1 cellular context compared by ENCODE assay signal in the genomic region with DNA sequence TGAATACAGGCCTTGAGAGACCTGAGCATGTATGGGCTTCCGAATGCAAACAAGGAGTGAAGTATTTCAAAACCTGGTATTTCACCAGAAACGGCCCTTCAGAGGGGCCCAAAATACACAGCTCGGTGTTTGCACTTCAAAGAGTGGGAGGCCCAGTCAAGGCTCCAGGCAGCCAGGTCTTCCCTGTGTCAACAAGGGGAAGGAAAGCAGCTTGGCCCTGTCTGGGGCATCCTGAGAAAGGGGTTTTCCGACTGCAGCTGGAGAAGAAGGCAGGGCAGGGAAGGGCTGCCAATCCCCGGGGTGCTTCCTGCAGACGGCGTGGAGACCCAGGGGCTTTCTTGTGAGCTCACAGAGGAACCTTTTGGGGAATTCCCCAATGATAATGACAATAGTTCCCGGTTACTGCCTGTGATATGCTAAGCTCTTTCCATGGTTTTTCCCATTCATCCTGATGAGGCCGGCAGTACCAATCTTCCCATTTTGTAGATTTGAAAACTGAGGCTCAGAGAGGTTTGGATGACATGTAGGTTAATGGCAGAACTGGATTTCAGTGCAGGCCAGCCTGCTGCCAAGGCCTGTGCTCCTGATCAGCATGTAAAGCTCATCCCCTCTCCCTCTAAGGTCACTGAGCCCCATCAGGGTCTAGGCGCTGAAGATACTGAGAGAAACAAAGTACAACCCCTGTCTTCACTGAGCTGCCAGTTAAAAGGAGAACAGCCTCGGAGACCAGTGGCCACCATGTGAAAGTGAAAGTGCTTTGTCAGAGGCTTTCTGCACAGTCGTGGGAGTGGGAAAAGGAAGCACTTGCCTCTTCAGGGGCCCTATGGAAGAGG.
TF ChIP-seq lines count a peak whose summit lies in the region.

No MANE protein-coding gene starts in this region.

TF ChIP-seq in HepG2, 621 proteins besides CTCF, POLR2A, EP300 and RAD21 (continued from another document and continues in another):
- no peak for TF ChIP-seq RARG (CRISPR knock-in tag; IDR thresholded peaks at IDR 0.05; ENCODE audit: low read depth)
- no peak for TF ChIP-seq GLI4 (CRISPR knock-in tag; IDR thresholded peaks at IDR 0.05; ENCODE audit: borderline replicate concordance)
- TF ChIP-seq, protein P1, sequence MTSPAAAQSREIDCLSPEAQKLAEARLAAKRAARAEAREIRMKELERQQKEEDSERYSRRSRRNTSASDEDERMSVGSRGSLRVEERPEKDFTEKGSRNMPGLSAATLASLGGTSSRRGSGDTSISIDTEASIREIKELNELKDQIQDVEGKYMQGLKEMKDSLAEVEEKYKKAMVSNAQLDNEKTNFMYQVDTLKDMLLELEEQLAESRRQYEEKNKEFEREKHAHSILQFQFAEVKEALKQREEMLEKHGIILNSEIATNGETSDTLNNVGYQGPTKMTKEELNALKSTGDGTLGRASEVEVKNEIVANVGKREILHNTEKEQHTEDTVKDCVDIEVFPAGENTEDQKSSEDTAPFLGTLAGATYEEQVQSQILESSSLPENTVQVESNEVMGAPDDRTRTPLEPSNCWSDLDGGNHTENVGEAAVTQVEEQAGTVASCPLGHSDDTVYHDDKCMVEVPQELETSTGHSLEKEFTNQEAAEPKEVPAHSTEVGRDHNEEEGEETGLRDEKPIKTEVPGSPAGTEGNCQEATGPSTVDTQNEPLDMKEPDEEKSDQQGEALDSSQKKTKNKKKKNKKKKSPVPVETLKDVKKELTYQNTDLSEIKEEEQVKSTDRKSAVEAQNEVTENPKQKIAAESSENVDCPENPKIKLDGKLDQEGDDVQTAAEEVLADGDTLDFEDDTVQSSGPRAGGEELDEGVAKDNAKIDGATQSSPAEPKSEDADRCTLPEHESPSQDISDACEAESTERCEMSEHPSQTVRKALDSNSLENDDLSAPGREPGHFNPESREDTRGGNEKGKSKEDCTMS (CRISPR knock-in tag; conservative IDR thresholded peaks at IDR 0.05): no peak
- TF ChIP-seq, protein P2, sequence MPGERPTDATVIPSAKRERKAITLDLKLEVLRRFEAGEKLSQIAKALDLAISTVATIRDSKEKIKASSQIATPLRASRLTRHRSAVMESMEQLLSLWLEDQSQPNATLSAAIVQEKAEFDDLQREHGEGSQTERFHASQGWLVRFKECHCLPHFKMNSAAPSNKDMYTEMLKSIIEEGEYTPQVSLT (CRISPR knock-in tag; IDR thresholded peaks at IDR 0.05; ENCODE audit: borderline replicate concordance, low read depth): no peak
- peak; percentile 99 for TF ChIP-seq TARDBP (CRISPR knock-in tag; IDR thresholded peaks at IDR 0.05)
- no peak for TF ChIP-seq ZNF781 (CRISPR knock-in tag; IDR thresholded peaks at IDR 0.05; ENCODE audit: borderline replicate concordance, not compliant biosample characterization)
- TF ChIP-seq GATAD2A (CRISPR knock-in tag; IDR thresholded peaks at IDR 0.05): peak; percentile 96
- TF ChIP-seq SMAD1 (CRISPR knock-in tag; IDR thresholded peaks at IDR 0.05; ENCODE audit: borderline replicate concordance, low read depth): no peak
- TF ChIP-seq, protein P3, sequence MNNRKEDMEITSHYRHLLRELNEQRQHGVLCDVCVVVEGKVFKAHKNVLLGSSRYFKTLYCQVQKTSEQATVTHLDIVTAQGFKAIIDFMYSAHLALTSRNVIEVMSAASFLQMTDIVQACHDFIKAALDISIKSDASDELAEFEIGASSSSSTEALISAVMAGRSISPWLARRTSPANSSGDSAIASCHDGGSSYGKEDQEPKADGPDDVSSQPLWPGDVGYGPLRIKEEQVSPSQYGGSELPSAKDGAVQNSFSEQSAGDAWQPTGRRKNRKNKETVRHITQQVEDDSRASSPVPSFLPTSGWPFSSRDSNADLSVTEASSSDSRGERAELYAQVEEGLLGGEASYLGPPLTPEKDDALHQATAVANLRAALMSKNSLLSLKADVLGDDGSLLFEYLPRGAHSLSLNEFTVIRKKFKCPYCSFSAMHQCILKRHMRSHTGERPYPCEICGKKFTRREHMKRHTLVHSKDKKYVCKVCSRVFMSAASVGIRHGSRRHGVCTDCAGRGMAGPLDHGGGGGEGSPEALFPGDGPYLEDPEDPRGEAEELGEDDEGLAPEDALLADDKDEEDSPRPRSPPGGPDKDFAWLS (CRISPR knock-in tag; IDR thresholded peaks at IDR 0.05; ENCODE audit: borderline replicate concordance): no peak
- TF ChIP-seq ZFP36L2 (CRISPR knock-in tag; IDR thresholded peaks at IDR 0.05): no peak
- TF ChIP-seq ZSCAN31 (CRISPR knock-in tag; IDR thresholded peaks at IDR 0.05; ENCODE audit: low read depth): 0 out of 2 replicates have a peak, but pooled peaks have one; percentile 57
- TF ChIP-seq CBX2 (IDR thresholded peaks at IDR 0.05; ENCODE audit: low read depth, low read length): 0 out of 2 replicates have a peak, but pooled peaks have one; percentile 12
- peak; percentile 97; the same call in 1 of the 2 replicates for TF ChIP-seq CBX2 (CRISPR knock-in tag; IDR thresholded peaks at IDR 0.05; ENCODE audit: low read depth)
- TF ChIP-seq KLF16 (CRISPR knock-in tag; IDR thresholded peaks at IDR 0.05): peak in 1 of 2 experiments; percentile 97; a peak in 2 of 4 replicates
- TF ChIP-seq KDM5B (CRISPR knock-in tag; IDR thresholded peaks at IDR 0.05; ENCODE audit: borderline replicate concordance): peak; percentile 74; the same call in 1 of the 2 replicates
- TF ChIP-seq, protein P4, sequence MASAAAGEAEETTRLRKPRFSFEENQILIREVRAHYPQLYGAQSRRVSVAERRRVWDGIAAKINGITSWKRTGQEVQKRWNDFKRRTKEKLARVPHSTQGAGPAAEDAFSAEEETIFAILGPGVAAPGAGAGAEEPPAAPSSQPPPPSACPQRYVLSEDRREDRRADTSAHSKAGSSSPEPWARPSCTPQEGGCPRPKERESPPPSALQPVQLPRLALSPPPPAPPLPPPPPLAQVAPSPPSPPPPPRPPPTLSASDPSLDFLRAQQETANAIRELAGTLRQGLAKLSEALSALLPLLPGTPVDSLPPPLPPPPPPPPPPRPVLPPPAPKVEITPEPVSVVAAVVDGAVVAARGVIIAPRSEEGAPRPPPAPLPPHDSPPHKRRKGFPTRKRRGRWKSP (CRISPR knock-in tag; IDR thresholded peaks at IDR 0.05): peak; percentile 92; the same call in 1 of the 2 replicates
- TF ChIP-seq, protein P5, sequence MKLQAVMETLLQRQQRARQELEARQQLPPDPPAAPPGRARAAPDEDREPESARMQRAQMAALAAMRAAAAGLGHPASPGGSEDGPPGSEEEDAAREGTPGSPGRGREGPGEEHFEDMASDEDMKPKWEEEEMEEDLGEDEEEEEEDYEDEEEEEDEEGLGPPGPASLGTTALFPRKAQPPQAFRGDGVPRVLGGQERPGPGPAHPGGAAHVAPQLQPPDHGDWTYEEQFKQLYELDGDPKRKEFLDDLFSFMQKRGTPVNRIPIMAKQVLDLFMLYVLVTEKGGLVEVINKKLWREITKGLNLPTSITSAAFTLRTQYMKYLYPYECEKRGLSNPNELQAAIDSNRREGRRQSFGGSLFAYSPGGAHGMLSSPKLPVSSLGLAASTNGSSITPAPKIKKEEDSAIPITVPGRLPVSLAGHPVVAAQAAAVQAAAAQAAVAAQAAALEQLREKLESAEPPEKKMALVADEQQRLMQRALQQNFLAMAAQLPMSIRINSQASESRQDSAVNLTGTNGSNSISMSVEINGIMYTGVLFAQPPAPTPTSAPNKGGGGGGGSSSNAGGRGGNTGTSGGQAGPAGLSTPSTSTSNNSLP (IDR thresholded peaks at IDR 0.05; ENCODE audit: low read depth, low read length): no peak
- 0 out of 2 replicates have a peak, but pooled peaks have one; percentile 65 for TF ChIP-seq FLYWCH1 (CRISPR knock-in tag; IDR thresholded peaks at IDR 0.05)
- TF ChIP-seq ZNF367 (CRISPR knock-in tag; IDR thresholded peaks at IDR 0.05; ENCODE audit: borderline replicate concordance): no peak
- TF ChIP-seq, protein P6, sequence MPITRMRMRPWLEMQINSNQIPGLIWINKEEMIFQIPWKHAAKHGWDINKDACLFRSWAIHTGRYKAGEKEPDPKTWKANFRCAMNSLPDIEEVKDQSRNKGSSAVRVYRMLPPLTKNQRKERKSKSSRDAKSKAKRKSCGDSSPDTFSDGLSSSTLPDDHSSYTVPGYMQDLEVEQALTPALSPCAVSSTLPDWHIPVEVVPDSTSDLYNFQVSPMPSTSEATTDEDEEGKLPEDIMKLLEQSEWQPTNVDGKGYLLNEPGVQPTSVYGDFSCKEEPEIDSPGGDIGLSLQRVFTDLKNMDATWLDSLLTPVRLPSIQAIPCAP (CRISPR knock-in tag; IDR thresholded peaks at IDR 0.05; ENCODE audit: low read depth): 0 out of 2 replicates have a peak, but pooled peaks have one; percentile 73
- TF ChIP-seq, protein P7, sequence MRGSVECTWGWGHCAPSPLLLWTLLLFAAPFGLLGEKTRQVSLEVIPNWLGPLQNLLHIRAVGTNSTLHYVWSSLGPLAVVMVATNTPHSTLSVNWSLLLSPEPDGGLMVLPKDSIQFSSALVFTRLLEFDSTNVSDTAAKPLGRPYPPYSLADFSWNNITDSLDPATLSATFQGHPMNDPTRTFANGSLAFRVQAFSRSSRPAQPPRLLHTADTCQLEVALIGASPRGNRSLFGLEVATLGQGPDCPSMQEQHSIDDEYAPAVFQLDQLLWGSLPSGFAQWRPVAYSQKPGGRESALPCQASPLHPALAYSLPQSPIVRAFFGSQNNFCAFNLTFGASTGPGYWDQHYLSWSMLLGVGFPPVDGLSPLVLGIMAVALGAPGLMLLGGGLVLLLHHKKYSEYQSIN (CRISPR knock-in tag; IDR thresholded peaks at IDR 0.05; ENCODE audit: borderline replicate concordance): no peak
- no peak for TF ChIP-seq NBN (conservative IDR thresholded peaks at IDR 0.05)
- no peak for TF ChIP-seq ATM (IDR thresholded peaks at IDR 0.05; ENCODE audit: borderline replicate concordance)
- no peak for TF ChIP-seq DNMT1 (CRISPR knock-in tag; IDR thresholded peaks at IDR 0.05)
- TF ChIP-seq DPF2 (CRISPR knock-in tag; IDR thresholded peaks at IDR 0.05; ENCODE audit: borderline replicate concordance, low read depth): peak; percentile 94
- TF ChIP-seq HNRNPL (IDR thresholded peaks at IDR 0.05; ENCODE audit: low read depth, low read length): no peak
- no peak for TF ChIP-seq ZNF282 (IDR thresholded peaks at IDR 0.05; ENCODE audit: partially characterized antibody)
- no peak for TF ChIP-seq ZNF256 (CRISPR knock-in tag; conservative IDR thresholded peaks at IDR 0.05)
- TF ChIP-seq NFKBIZ (CRISPR knock-in tag; IDR thresholded peaks at IDR 0.05): peak; percentile 98
- peak; percentile 99 for TF ChIP-seq NR2F6 (IDR thresholded peaks at IDR 0.05)
- TF ChIP-seq NR2F6 (CRISPR knock-in tag; IDR thresholded peaks at IDR 0.05): peak; percentile 93
- no peak for TF ChIP-seq CENPT (CRISPR knock-in tag; IDR thresholded peaks at IDR 0.05; ENCODE audit: low read depth)
- TF ChIP-seq, protein P8, sequence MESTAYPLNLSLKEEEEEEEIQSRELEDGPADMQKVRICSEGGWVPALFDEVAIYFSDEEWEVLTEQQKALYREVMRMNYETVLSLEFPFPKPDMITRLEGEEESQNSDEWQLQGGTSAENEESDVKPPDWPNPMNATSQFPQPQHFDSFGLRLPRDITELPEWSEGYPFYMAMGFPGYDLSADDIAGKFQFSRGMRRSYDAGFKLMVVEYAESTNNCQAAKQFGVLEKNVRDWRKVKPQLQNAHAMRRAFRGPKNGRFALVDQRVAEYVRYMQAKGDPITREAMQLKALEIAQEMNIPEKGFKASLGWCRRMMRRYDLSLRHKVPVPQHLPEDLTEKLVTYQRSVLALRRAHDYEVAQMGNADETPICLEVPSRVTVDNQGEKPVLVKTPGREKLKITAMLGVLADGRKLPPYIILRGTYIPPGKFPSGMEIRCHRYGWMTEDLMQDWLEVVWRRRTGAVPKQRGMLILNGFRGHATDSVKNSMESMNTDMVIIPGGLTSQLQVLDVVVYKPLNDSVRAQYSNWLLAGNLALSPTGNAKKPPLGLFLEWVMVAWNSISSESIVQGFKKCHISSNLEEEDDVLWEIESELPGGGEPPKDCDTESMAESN (CRISPR knock-in tag; conservative IDR thresholded peaks at IDR 0.05): peak; percentile 94
- peak; percentile 75; the same call in 1 of the 2 replicates for TF ChIP-seq TMF1 (CRISPR knock-in tag; IDR thresholded peaks at IDR 0.05; ENCODE audit: low read depth)
- TF ChIP-seq JUNB (CRISPR knock-in tag; IDR thresholded peaks at IDR 0.05; ENCODE audit: borderline replicate concordance): peak; percentile 84
- no peak for TF ChIP-seq NPAS2 (CRISPR knock-in tag; IDR thresholded peaks at IDR 0.05; ENCODE audit: borderline replicate concordance)
- TF ChIP-seq ZNF552 (CRISPR knock-in tag; IDR thresholded peaks at IDR 0.05; ENCODE audit: borderline replicate concordance): no peak
- TF ChIP-seq ZNF672 (CRISPR knock-in tag; IDR thresholded peaks at IDR 0.05): peak; percentile 73; the same call in 1 of the 2 replicates
- TF ChIP-seq, protein P9, sequence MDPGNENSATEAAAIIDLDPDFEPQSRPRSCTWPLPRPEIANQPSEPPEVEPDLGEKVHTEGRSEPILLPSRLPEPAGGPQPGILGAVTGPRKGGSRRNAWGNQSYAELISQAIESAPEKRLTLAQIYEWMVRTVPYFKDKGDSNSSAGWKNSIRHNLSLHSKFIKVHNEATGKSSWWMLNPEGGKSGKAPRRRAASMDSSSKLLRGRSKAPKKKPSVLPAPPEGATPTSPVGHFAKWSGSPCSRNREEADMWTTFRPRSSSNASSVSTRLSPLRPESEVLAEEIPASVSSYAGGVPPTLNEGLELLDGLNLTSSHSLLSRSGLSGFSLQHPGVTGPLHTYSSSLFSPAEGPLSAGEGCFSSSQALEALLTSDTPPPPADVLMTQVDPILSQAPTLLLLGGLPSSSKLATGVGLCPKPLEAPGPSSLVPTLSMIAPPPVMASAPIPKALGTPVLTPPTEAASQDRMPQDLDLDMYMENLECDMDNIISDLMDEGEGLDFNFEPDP (CRISPR knock-in tag; conservative IDR thresholded peaks at IDR 0.05): 0 out of 2 replicates have a peak, but pooled peaks have one; percentile 70
- TF ChIP-seq MAFF (IDR thresholded peaks at IDR 0.05; ENCODE audit: low read depth, low read length): no peak
- no peak for TF ChIP-seq CREB1 (IDR thresholded peaks at IDR 0.05)
- peak; percentile 77; the same call in 1 of the 2 replicates for TF ChIP-seq CREB1 (CRISPR knock-in tag; IDR thresholded peaks at IDR 0.05)
- no peak for TF ChIP-seq ZNF30 (CRISPR knock-in tag; IDR thresholded peaks at IDR 0.05)
- no peak for TF ChIP-seq CBX1 (IDR thresholded peaks at IDR 0.05; ENCODE audit: low read depth)
